39 cellular contexts compared by ENCODE assay signal in genomic region chr11:124320097-124320496, GRCh38. TPM values are rescaled to one million over a fixed set of nuclear protein-coding genes. Genes with fewer than 3 reads are reported as not detected.
"Had no signal": no experiment of that assay in that cellular context is flagged by ENCODE, and none has a peak within 500 bp of the region (broad histone marks: within the 10 kb centered on the region; RNA-seq: fewer than 3 reads in every experiment).

OR8D2 (minus strand) TSS chr11:124320197; CDS start chr11:124320197, 0 bp downstream.

- H3K4me3 ChIP-seq: MG63 had no signal

- DNase-seq: Kasumi-1, MG63, MM.1S, MV-4-11, NCI-H1048, NCI-H1092, NCI-H1092 treated with DMSO at 0.1 percent for 48 hours, NCI-H1105, NCI-H1105 treated with DMSO at 0.1 percent for 48 hours, NCI-H1417, NCI-H1417 treated with DMSO at 0.1 percent for 48 hours, NCI-H1436, NCI-H1436 treated with DMSO at 0.1 percent for 48 hours, NCI-H146, NCI-H1694, NCI-H1694 treated with DMSO at 0.1 percent for 48 hours, NCI-H187, NCI-H187 treated with DMSO at 0.1 percent for 48 hours, NCI-H1930, NCI-H2029, NCI-H2029 treated with DMSO at 0.1 percent for 48 hours, NCI-H2081, NCI-H2081 treated with DMSO at 0.1 percent for 48 hours, NCI-H2107, NCI-H2171, NCI-H2171 treated with DMSO at 0.1 percent for 48 hours, NCI-H2227 treated with DMSO at 0.1 percent for 48 hours, NCI-H226, NCI-H345, NCI-H446, NCI-H446 treated with DMSO at 0.1 percent for 48 hours, NCI-H510A, NCI-H510A treated with DMSO at 0.1 percent for 48 hours, NCI-H524, NCI-H524 treated with DMSO at 0.1 percent for 48 hours had no signal

- H3K27me3 ChIP-seq: MG63 had no signal

- H3K9me3 ChIP-seq: MG63 had no signal

- H3K36me3 ChIP-seq: MG63 had no signal

RNA-seq across cellular contexts. Expression of gene OR8D2, which starts in this region (rescaled TPM):
- total RNA-seq: LHCN-M2, M059J, MCF 10A, NCI-H460 had no signal
